In the genomic region with DNA sequence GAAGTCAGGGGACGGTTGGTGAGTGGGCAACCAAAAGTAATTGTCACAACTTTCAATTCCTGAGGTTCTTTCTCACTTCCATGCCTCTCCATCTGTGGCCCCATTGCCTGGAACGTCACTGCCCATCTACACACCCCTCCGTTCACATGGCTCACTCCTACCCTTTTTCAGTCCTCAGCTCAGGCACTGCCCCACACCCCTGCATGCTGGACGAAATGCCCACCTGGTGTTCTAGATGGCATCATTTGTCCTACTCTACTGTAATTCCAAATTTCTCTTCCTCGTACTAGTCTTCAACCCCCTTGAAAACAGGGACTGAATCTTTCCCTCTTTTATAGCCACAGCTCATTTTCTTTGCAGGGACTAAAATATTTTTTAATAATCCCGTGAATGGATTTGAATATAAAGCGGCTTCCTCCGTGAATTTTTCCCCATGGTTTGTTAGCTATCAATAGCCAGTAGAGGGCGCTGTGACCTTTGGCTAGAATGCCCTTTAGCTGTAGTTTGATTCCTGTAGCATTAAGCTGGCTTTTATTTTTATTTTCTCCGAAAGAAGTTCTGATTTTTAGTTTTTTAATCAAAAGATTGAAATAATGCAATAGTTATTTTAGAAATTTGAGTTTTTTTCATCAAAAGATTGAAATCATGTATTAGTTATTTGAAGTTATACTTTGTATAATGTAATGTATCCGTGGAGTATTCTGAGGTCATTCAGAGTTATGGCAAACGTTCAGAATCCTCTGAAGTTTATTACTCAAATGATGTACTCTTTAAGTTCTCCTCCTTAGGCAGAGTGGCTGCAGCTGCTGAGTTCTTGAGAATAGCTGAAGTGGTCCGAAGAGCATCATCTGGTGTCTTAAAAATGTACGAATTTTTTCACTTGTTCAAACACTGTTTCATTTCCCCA, we compare ENCODE assay signal across 9 cellular contexts.
DNase-seq lines count a peak whose midpoint lies in the region; ATAC-seq, FAIRE-seq and TF ChIP-seq lines count a peak whose summit lies in the region.
"Had no signal": no experiment of that assay in that cellular context is flagged by ENCODE, and none has a peak within 500 bp of the region (broad histone marks: within the 10 kb centered on the region; RNA-seq: fewer than 3 reads in every experiment).

No MANE protein-coding gene starts in this region.

- H3K4me3 Mint-ChIP-seq in stimulated activated naive CD8-positive, alpha-beta T cell treated with anti-CD3 and anti-CD28 coated beads, Interleukin-15, amount 100 ng/mL, for 72 hours: no peak overlapping the region
- H3K4me3 Mint-ChIP-seq: T-cell had no signal

- no peak for TF ChIP-seq POLR2A in right lobe of liver (IDR thresholded peaks at IDR 0.05)

- DNase-seq in BJ (ENCODE audit: low read depth) (no peak), PC-3 (peak; percentile 69), bronchial epithelial cell (ENCODE audit: low read depth) (peak; percentile 45), right lobe of liver (peak in 2 of 3 donors; percentile 25 to 57)
- peak; percentile 45 for DNase-seq in Jurkat, Clone E6-1 (ENCODE audit: low read depth, low spot score)
- DNase-seq in stimulated activated naive CD8-positive, alpha-beta T cell treated with anti-CD3 and anti-CD28 coated beads, Interleukin-15, amount 100 ng/mL, for 72 hours: peak; percentile 18 to 29

- no peaks in the 10 kb centered on the region for H3K9me2 ChIP-seq in PC-3 (replicated peaks; ENCODE audit: low read length)

- H3K79me2 ChIP-seq in PC-3 (ENCODE audit: low read length): no peaks in the 10 kb centered on the region

- no peaks in the 10 kb centered on the region for H3K9me3 Mint-ChIP-seq in stimulated activated naive CD8-positive, alpha-beta T cell treated with anti-CD3 and anti-CD28 coated beads, Interleukin-15, amount 100 ng/mL, for 72 hours

- H3K9me3 ChIP-seq in PC-3 (ENCODE audit: low read length) (no peaks in the 10 kb centered on the region), right lobe of liver (no peaks in the 10 kb centered on the region)

- H3K27ac ChIP-seq in PC-3 (ENCODE audit: low read length): no peak overlapping the region
- H3K27ac ChIP-seq in right lobe of liver: no peak overlapping the region

- peak overlapping the region; percentile 33; the same call in 1 of the 2 replicates for H3K4me2 ChIP-seq in PC-3 (ENCODE audit: low read length)

- WGBS in right lobe of liver (ENCODE audit: insufficient coverage, low coverage, low lambda C conversion rate, missing lambda C conversion rate): 18% methylated on average over 14 of the region's 14 CpGs

- TF ChIP-seq CTCF in BJ (IDR thresholded peaks at IDR 0.05; ENCODE audit: insufficient read depth, low read depth, low read length): peak; percentile 81
- peak; percentile 86 for TF ChIP-seq CTCF in PC-3 (conservative IDR thresholded peaks at IDR 0.05; ENCODE audit: low read depth, low read length)
- peak; percentile 71 for TF ChIP-seq CTCF in bronchial epithelial cell (IDR thresholded peaks at IDR 0.05; ENCODE audit: insufficient read depth, low read length, severe bottlenecking)
- TF ChIP-seq CTCF in right lobe of liver (IDR thresholded peaks at IDR 0.05): peak; percentile 82 to 93 (median 92)

- intact Hi-C loops in PC-3 (cut with micrococcal nuclease) (loop anchor here (1.0 to 5.0 kb wide), 4 partner anchors 336 to 1217 kb away; no protein-coding TSS in a partner anchor), right lobe of liver (cut with DNase I) (loop anchor here in 1 of 2 donors (5.0 kb wide), 1 partner anchor 396 kb away; no protein-coding TSS in a partner anchor)

- peak overlapping the region; percentile 51; the same call in 1 of the 2 replicates for H2AFZ ChIP-seq in PC-3 (ENCODE audit: low read length)

- H3K4me1 ChIP-seq in PC-3 (ENCODE audit: insufficient read depth, low read length) (no peaks in the 10 kb centered on the region), right lobe of liver (peaks cover 0 to 8% (median 0%) of the 10 kb centered on the region in 4 donors)

- no TSS peak for BruUV-seq in PC-3 (replicated peaks; lab: Mats Ljungman, UMichigan)

- ATAC-seq in GM18511 (IDR thresholded peaks at IDR 0.05; ENCODE audit: unreplicated experiment) (peak; percentile 66), PC-3 (peak; percentile 55), right lobe of liver (peak in 3 of 4 donors; percentile 60 to 66 (median 63)), GM19328 (IDR thresholded peaks at IDR 0.05; ENCODE audit: unreplicated experiment) (no peak)
- no peak for ATAC-seq in stimulated activated naive CD8-positive, alpha-beta T cell treated with anti-CD3 and anti-CD28 coated beads, Interleukin-15, amount 100 ng/mL, for 72 hours
- ATAC-seq: T-cell had no signal

- POLR2A ChIA-PET in BJ (lab: Charles Lee): interaction anchor here (0.6 to 1.0 kb wide), 3 partner anchors 331 to 1207 kb away, joined by 3 to 5 read pairs (median 4); no protein-coding TSS in a partner anchor
- POLR2A ChIA-PET in PC-3 (lab: Charles Lee; ENCODE audit: unreplicated experiment): no interaction called here

- H3K9ac ChIP-seq in PC-3 (ENCODE audit: low read length): no peak overlapping the region

- H3K27me3 ChIP-seq in BJ (ENCODE audit: control insufficient read depth, insufficient read depth, low read length) (0 out of 2 replicates have a peak, but pooled peaks cover 1% of the 10 kb centered on the region), PC-3 (ENCODE audit: low read length) (peaks cover 3% of the 10 kb centered on the region), bronchial epithelial cell (ENCODE audit: control insufficient read depth, insufficient read depth, low read length) (no peaks in the 10 kb centered on the region), right lobe of liver (no peaks in the 10 kb centered on the region)

- no peaks in the 10 kb centered on the region for H3K4me1 Mint-ChIP-seq in stimulated activated naive CD8-positive, alpha-beta T cell treated with anti-CD3 and anti-CD28 coated beads, Interleukin-15, amount 100 ng/mL, for 72 hours
- H3K4me1 Mint-ChIP-seq: T-cell had no signal

- H3K27me3 Mint-ChIP-seq in stimulated activated naive CD8-positive, alpha-beta T cell treated with anti-CD3 and anti-CD28 coated beads, Interleukin-15, amount 100 ng/mL, for 72 hours: peaks cover 16% of the 10 kb centered on the region

- H3K36me3 ChIP-seq in BJ (ENCODE audit: control insufficient read depth, insufficient read depth, low read length) (no peaks in the 10 kb centered on the region), PC-3 (ENCODE audit: low read depth, low read length) (no peaks in the 10 kb centered on the region; the same call in 1 of the 2 replicates), bronchial epithelial cell (ENCODE audit: control insufficient read depth, insufficient read depth, low read length) (no peaks in the 10 kb centered on the region), right lobe of liver (no peaks in the 10 kb centered on the region)

- H3K27ac Mint-ChIP-seq in stimulated activated naive CD8-positive, alpha-beta T cell treated with anti-CD3 and anti-CD28 coated beads, Interleukin-15, amount 100 ng/mL, for 72 hours: no peak overlapping the region
- H3K27ac Mint-ChIP-seq: T-cell had no signal

- no peak overlapping the region for H3K4me3 ChIP-seq in BJ (ENCODE audit: low read depth, low read length)
- H3K4me3 ChIP-seq in Jurkat, Clone E6-1 (ENCODE audit: low read length): no peak overlapping the region
- H3K4me3 ChIP-seq in PC-3 (ENCODE audit: low read length): no peak overlapping the region
- H3K4me3 ChIP-seq in bronchial epithelial cell (ENCODE audit: low read depth, low read length): no peak overlapping the region
- H3K4me3 ChIP-seq in right lobe of liver: no peak overlapping the region

- no peaks in the 10 kb centered on the region for H3F3A ChIP-seq in PC-3 (ENCODE audit: low read length, unreplicated experiment)

- H4K20me1 ChIP-seq in PC-3 (ENCODE audit: low read length): no peaks in the 10 kb centered on the region

- FAIRE-seq in bronchial epithelial cell (lab: Jason Lieb, UNC): no peak

- CTCF ChIA-PET in BJ (lab: Yijun Ruan, JAX) (interaction anchor here (0.7 to 5.8 kb wide), 35 partner anchors 8 to 1645 kb away, joined by 3 to 53 read pairs (median 5); partner anchors contain the start of gene SAXO1), PC-3 (lab: Charles Lee) (interaction anchor here (0.6 to 1.2 kb wide), 9 partner anchors 8 to 1240 kb away, joined by 3 to 11 read pairs (median 4); no protein-coding TSS in a partner anchor)

Comparison
In these comparisons a context has a peak if more than half of its experiments do, and no peak if none do; other contexts are left out.
1. ATAC-seq: peak in GM18511 (single experiment), PC-3 (single experiment) and right lobe of liver (3 of 4); none in stimulated activated naive CD8-positive, alpha-beta T cell treated with anti-CD3 and anti-CD28 coated beads, Interleukin-15, amount 100 ng/mL, for 72 hours (single experiment) and GM19328 (single experiment).
2. Peak in every context shown above with its lines, with median percentiles within 50 percentile points of each other: CTCF ChIP-seq.